In the genomic region with DNA sequence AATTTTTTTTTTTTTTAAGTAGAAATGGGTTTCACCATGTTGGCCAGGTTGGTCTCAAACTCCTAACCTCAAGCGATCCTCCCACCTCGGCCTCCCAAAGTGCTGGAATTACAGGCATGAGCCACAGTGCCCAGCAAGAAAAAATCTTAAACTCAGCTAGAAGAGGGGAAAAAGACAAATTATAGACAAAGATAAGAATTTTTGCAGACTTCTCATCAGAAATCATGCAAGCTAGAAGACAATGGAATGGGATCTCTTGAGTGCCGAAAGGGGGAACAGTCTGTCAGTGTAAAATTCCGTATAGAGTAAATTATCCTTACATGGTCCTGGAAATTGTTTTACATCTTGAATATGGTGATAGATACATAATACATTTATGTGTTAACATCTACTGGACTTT, we compare ENCODE assay signal across 24 cellular contexts.
DNase-seq lines count a peak whose midpoint lies in the region; ATAC-seq, FAIRE-seq and TF ChIP-seq lines count a peak whose summit lies in the region.
"Had no signal": no experiment of that assay in that cellular context is flagged by ENCODE, and none has a peak within 500 bp of the region (broad histone marks: within the 10 kb centered on the region; RNA-seq: fewer than 3 reads in every experiment).

No MANE protein-coding gene starts in this region.

- H2AFZ ChIP-seq in K562 (ENCODE audit: low read depth, low read length) = no peak overlapping the region
- no peak overlapping the region for H2AFZ ChIP-seq in GM23248
- H2AFZ ChIP-seq: GM23338 had no signal

- no peaks in the 10 kb centered on the region for H3K9me3 ChIP-seq in HEK293 (ENCODE audit: control insufficient read depth, insufficient read depth, low read depth, low read length)
- no peaks in the 10 kb centered on the region for H3K9me3 ChIP-seq in K562 (replicated peaks; ENCODE audit: control insufficient read depth, insufficient read depth, low read depth, low read length)
- no peaks in the 10 kb centered on the region for H3K9me3 ChIP-seq in GM23248 (ENCODE audit: low read depth)
- H3K9me3 ChIP-seq: BE2C had no signal

- H3F3A ChIP-seq in GM23248 (ENCODE audit: insufficient read depth) = no peaks in the 10 kb centered on the region

- BruUV-seq in K562 (replicated peaks; lab: Mats Ljungman, UMichigan) = no TSS peak

- H3K4me3 ChIP-seq in HEK293 (ENCODE audit: low read depth, low read length) = no peak overlapping the region
- no peak overlapping the region for H3K4me3 ChIP-seq in K562
- H3K4me3 ChIP-seq in GM23248 = no peak overlapping the region
- H3K4me3 ChIP-seq: A549; BLaER1 treated with 17β-estradiol and CSF1 and Interleukin-3, amounts not matched to agents 10 nM and 100 nM; GM23338 had no signal

- no peaks in the 10 kb centered on the region for H3K4me1 ChIP-seq in HEK293 (ENCODE audit: control insufficient read depth, insufficient read depth, low read length)
- no peaks in the 10 kb centered on the region for H3K4me1 ChIP-seq in K562 (replicated peaks in 1 of 2; ENCODE audit: control insufficient read depth in 2 of 2, insufficient read depth in 2 of 2, low read length in 2 of 2)
- no peaks in the 10 kb centered on the region for H3K4me1 ChIP-seq in GM23248 (ENCODE audit: insufficient read depth)
- H3K4me1 ChIP-seq: A549, BE2C had no signal

- H3K27ac ChIP-seq in HEK293 (ENCODE audit: extremely low read depth, low read depth, low read length) = no peak overlapping the region
- H3K27ac ChIP-seq in K562 (ENCODE audit: extremely low read depth, low read depth, low read length) = no peak overlapping the region
- no peak overlapping the region for H3K27ac ChIP-seq in GM23248
- H3K27ac ChIP-seq: A549; BLaER1 treated with 17β-estradiol and CSF1 and Interleukin-3, amounts not matched to agents 10 nM and 100 nM had no signal

- TF ChIP-seq CTCF in HEK293 (tag by site-specific recombination; IDR thresholded peaks at IDR 0.05) = no peak
- TF ChIP-seq CTCF in K562 (IDR thresholded peaks at IDR 0.05 in 2 of 3, conservative IDR thresholded peaks at IDR 0.05 in 1 of 3; ENCODE audit: insufficient read depth in 2 of 3, low read depth in 1 of 3, low read length in 3 of 3) = no peak

- in situ Hi-C loops in K562 (cut with MboI) (no loop called here), GM23248 (cut with MboI) (loop anchor here (10.0 kb wide), 1 partner anchor 345 kb away; no protein-coding TSS in a partner anchor)

- H3K27me3 ChIP-seq in K562 (ENCODE audit: control insufficient read depth in 2 of 2, insufficient read depth in 2 of 2, low read length in 2 of 2) (peaks cover 0 to 5% of the 10 kb centered on the region in 2 experiments; a peak in 2 of 5 replicates), GM23248 (replicated peaks; ENCODE audit: insufficient read depth) (no peaks in the 10 kb centered on the region)
- H3K27me3 ChIP-seq: BE2C had no signal

- CTCF ChIA-PET in HEK293 (lab: Yijun Ruan, JAX) = interaction anchor here (4.5 kb wide), 1 partner anchor 10 kb away, joined by 49 read pairs; no protein-coding TSS in a partner anchor
- CTCF ChIA-PET in K562 (lab: Yijun Ruan, JAX; ENCODE audit: low intra/inter-chr PET ratio) = no interaction called here

- no peak for TF ChIP-seq POLR2A in K562 (conservative IDR thresholded peaks at IDR 0.05)

- no peaks in the 10 kb centered on the region for H3K9me2 ChIP-seq in GM23248 (ENCODE audit: insufficient read depth)

- POLR2A ChIA-PET in HEK293 (lab: Yijun Ruan, JAX) = no interaction called here
- POLR2A ChIA-PET in K562 (lab: Yijun Ruan, JAX) = no interaction called here

- H3K79me2 ChIP-seq in K562 (ENCODE audit: control insufficient read depth, insufficient read depth, low read length) = no peaks in the 10 kb centered on the region
- H3K79me2 ChIP-seq in GM23248 (ENCODE audit: insufficient read depth) = no peaks in the 10 kb centered on the region

- no peak for TF ChIP-seq RAD21 in K562 (CRISPR knock-in tag; conservative IDR thresholded peaks at IDR 0.05 in 1 of 2, IDR thresholded peaks at IDR 0.05 in 1 of 2)

- no peaks in the 10 kb centered on the region for H3K9me1 ChIP-seq in K562 (ENCODE audit: control insufficient read depth, insufficient read depth, low read length)

- H3K9ac ChIP-seq in K562 (ENCODE audit: insufficient read depth in 1 of 2, low read depth in 2 of 2, low read length in 2 of 2) = no peak overlapping the region
- H3K9ac ChIP-seq in GM23248 = no peak overlapping the region
- H3K9ac ChIP-seq: BLaER1 treated with 17β-estradiol and CSF1 and Interleukin-3, amounts not matched to agents 10 nM and 100 nM had no signal

- intact Hi-C loops in K562 (cut with micrococcal nuclease) = loop anchor here (10.0 kb wide), 1 partner anchor 355 kb away; no protein-coding TSS in a partner anchor

- H3K4me2 ChIP-seq in K562 (ENCODE audit: insufficient read depth, low read length) (no peak overlapping the region), GM23248 (ENCODE audit: unreplicated experiment) (no peak overlapping the region)
- H3K4me2 ChIP-seq: A549; BLaER1 treated with 17β-estradiol and CSF1 and Interleukin-3, amounts not matched to agents 10 nM and 100 nM; GM23338 had no signal

- H3K36me3 ChIP-seq in HEK293 (ENCODE audit: control insufficient read depth in 2 of 2, insufficient read depth in 1 of 2, low read length in 2 of 2) = no peaks in the 10 kb centered on the region
- no peaks in the 10 kb centered on the region for H3K36me3 ChIP-seq in K562 (ENCODE audit: control insufficient read depth, insufficient read depth, low read length)
- no peaks in the 10 kb centered on the region for H3K36me3 ChIP-seq in GM23248 (ENCODE audit: low read depth)
- H3K36me3 ChIP-seq: BE2C; BLaER1 treated with 17β-estradiol and CSF1 and Interleukin-3, amounts not matched to agents 10 nM and 100 nM had no signal

- TF ChIP-seq EP300 in K562 (IDR thresholded peaks at IDR 0.05; ENCODE audit: low read length) = no peak

- WGBS in K562 (ENCODE audit: insufficient coverage, low coverage, missing lambda C conversion rate) = 3% methylated on average over 4 of the region's 4 CpGs
- WGBS in GM23248 (ENCODE audit: low coverage in 1 of 2, low lambda C conversion rate in 2 of 2, missing lambda C conversion rate in 2 of 2), 2 experiments = 74 to 76% methylated on average over 4 of the region's 4 CpGs

- no peak for FAIRE-seq in K562 (lab: Jason Lieb, UNC)
- FAIRE-seq: A549, D721Med, G401.6, GM12892, GM19239 had no signal

- ATAC-seq in K562 (no peak), GM18909 (IDR thresholded peaks at IDR 0.05; ENCODE audit: poor library complexity, unreplicated experiment) (no peak)
- ATAC-seq: A549, GM23338 had no signal

- DNase-seq in NCI-H1092 treated with DMSO at 0.1 percent for 48 hours (lab: John Stamatoyannopoulos, UW) (peak; percentile 7), NCI-H1092 (lab: John Stamatoyannopoulos, UW) (no peak), NCI-H2227 (lab: John Stamatoyannopoulos, UW; ENCODE audit: unreplicated experiment) (peak; percentile 14), NCI-H2227 treated with DMSO at 0.1 percent for 48 hours (lab: John Stamatoyannopoulos, UW) (no peak), K562 (ENCODE audit: extremely low read depth in 1 of 4, low spot score in 3 of 4) (no peak), GM23248 (no peak)
- DNase-seq: 8988T; ACHN; AML-193; BE2C; CD4-positive, alpha-beta T cell; CD8-positive, alpha-beta memory T cell; DMS 273 treated with DMSO at 0.1 percent for 48 hours; DND-41; H9 had no signal

- H4K20me1 ChIP-seq in K562 (replicated peaks; ENCODE audit: control insufficient read depth, insufficient read depth, low read length) = no peaks in the 10 kb centered on the region
- no peaks in the 10 kb centered on the region for H4K20me1 ChIP-seq in GM23248 (ENCODE audit: insufficient read depth)

TF ChIP-seq in HEK293, 187 proteins besides CTCF, POLR2A, EP300 and RAD21:
- TF ChIP-seq ZNF510 (tag by site-specific recombination; IDR thresholded peaks at IDR 0.05; ENCODE audit: insufficient replicate concordance) = peak; percentile 32
- no peak for TF ChIP-seq ZBTB8A (tag by site-specific recombination; IDR thresholded peaks at IDR 0.05)
- peak; percentile 70 for TF ChIP-seq SETDB1 (IDR thresholded peaks at IDR 0.05; ENCODE audit: insufficient read length, low read length)
TF ChIP-seq in HEK293: peak in this region for 2.

TF ChIP-seq in K562, 482 proteins besides CTCF, POLR2A, EP300 and RAD21 (continues in another document):
- TF ChIP-seq, protein P1, sequence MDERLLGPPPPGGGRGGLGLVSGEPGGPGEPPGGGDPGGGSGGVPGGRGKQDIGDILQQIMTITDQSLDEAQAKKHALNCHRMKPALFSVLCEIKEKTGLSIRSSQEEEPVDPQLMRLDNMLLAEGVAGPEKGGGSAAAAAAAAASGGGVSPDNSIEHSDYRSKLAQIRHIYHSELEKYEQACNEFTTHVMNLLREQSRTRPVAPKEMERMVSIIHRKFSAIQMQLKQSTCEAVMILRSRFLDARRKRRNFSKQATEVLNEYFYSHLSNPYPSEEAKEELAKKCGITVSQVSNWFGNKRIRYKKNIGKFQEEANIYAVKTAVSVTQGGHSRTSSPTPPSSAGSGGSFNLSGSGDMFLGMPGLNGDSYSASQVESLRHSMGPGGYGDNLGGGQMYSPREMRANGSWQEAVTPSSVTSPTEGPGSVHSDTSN (CRISPR knock-in tag; IDR thresholded peaks at IDR 0.05; ENCODE audit: low read depth) = no peak
- TF ChIP-seq, protein P1 (tag; conservative IDR thresholded peaks at IDR 0.05; ENCODE audit: low read depth) = no peak
- no peak for TF ChIP-seq HMGN3 (IDR thresholded peaks at IDR 0.05; ENCODE audit: borderline replicate concordance, extremely low read depth, insufficient read length, low read depth, low read length)
- TF ChIP-seq, protein P2, sequence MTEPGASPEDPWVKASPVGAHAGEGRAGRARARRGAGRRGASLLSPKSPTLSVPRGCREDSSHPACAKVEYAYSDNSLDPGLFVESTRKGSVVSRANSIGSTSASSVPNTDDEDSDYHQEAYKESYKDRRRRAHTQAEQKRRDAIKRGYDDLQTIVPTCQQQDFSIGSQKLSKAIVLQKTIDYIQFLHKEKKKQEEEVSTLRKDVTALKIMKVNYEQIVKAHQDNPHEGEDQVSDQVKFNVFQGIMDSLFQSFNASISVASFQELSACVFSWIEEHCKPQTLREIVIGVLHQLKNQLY (CRISPR knock-in tag; conservative IDR thresholded peaks at IDR 0.05) = no peak
- TF ChIP-seq CBX5 (IDR thresholded peaks at IDR 0.05; ENCODE audit: borderline replicate concordance, low read depth) = 0 out of 2 replicates have a peak, but pooled peaks have one; percentile 37
- peak in 1 of 2 experiments; percentile 98; a peak in 2 of 4 replicates for TF ChIP-seq HDAC1 (IDR thresholded peaks at IDR 0.05)
- no peak for TF ChIP-seq ETV5 (CRISPR knock-in tag; IDR thresholded peaks at IDR 0.05; ENCODE audit: low read depth)
- TF ChIP-seq HOXB6 (CRISPR knock-in tag; IDR thresholded peaks at IDR 0.05; ENCODE audit: borderline replicate concordance) = no peak

Comparison
In these comparisons a context has a peak if more than half of its experiments do, and no peak if none do; other contexts are left out.
1. DNase-seq: peak in NCI-H1092 treated with DMSO at 0.1 percent for 48 hours (single experiment) and NCI-H2227 (single experiment); none in NCI-H1092 (single experiment), NCI-H2227 treated with DMSO at 0.1 percent for 48 hours (single experiment), K562 (0 of 4) and GM23248 (single experiment).